Comparison of ENCODE assay signal across 19 cellular contexts in the genomic region with DNA sequence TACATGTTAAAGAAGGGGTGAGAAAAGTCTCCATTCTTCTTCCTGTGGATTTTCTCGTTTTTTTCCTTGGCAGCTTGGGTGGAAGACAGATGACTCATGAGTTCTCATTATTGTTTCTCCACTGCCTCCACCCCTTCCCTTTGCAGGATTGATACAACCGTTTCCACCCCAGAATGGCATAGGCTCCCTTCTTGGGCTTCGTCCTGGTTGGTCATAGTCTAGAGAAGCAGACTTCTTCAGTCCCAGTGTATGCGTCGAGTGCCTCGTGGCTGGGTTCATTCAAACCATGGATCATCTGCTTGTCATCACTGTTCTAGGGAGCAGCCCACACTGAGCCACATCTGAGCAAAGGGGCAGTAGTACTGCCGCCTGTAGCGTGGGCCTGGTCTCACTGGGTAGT. TPM values are rescaled to one million over a fixed set of nuclear protein-coding genes. Genes with fewer than 3 reads are reported as not detected.
DNase-seq lines count a peak whose midpoint lies in the region; ATAC-seq, FAIRE-seq and TF ChIP-seq lines count a peak whose summit lies in the region.
"Had no signal": no experiment of that assay in that cellular context is flagged by ENCODE, and none has a peak within 500 bp of the region (broad histone marks: within the 10 kb centered on the region; RNA-seq: fewer than 3 reads in every experiment).

No MANE protein-coding gene starts in this region.

- peak; percentile 63 for DNase-seq in GM03348 (ENCODE audit: low spot score)
- DNase-seq in RWPE2 (ENCODE audit: low spot score), result no peak
- peak; percentile 87 for DNase-seq in endothelial cell of umbilical vein (ENCODE audit: low read depth, low spot score)
- DNase-seq in left lobe of liver (ENCODE audit: low spot score), result peak; percentile 16
- no peak for DNase-seq in hepatocyte (ENCODE audit: low spot score)
- DNase-seq in T1000 (lab: John Stamatoyannopoulos, UW), result no peak
- DNase-seq: activated naive CD4-positive, alpha-beta T cell; activated T-cell treated with anti-CD3 and anti-CD28 coated beads, Interleukin-2, amount 50 U/mL, for 1 hour; CD4-positive, alpha-beta T cell; central memory CD4-positive, alpha-beta T cell; DMS 273 treated with DMSO at 0.1 percent for 48 hours; left lung; NCI-H1436; NCI-H2171; NCI-H526 treated with DMSO at 0.1 percent for 48 hours had no signal

- H2AFZ ChIP-seq in endothelial cell of umbilical vein (ENCODE audit: low read depth, low read length), result peak overlapping the region; percentile 41
- no peak overlapping the region for H2AFZ ChIP-seq in hepatocyte

- dilution Hi-C loops in endothelial cell of umbilical vein (cut with MboI; ENCODE audit: extremely low pct_ligation_motif_present, low sequenced_read_pairs), result no loop called here

- 80% methylated on average over 8 of the region's 8 CpGs for WGBS in hepatocyte (ENCODE audit: low lambda C conversion rate, missing lambda C conversion rate)

- H3K27ac ChIP-seq in RWPE2 (ENCODE audit: poor library complexity, severe bottlenecking) (peak overlapping the region; percentile 14), endothelial cell of umbilical vein (ENCODE audit: insufficient read depth, low read depth, low read length) (no peak overlapping the region), hepatocyte (no peak overlapping the region)
- H3K27ac ChIP-seq: left lung, RWPE1 had no signal

- peak overlapping the region; percentile 23 for H3K4me2 ChIP-seq in endothelial cell of umbilical vein (ENCODE audit: insufficient read depth, low read length)
- H3K4me2 ChIP-seq in hepatocyte, result no peak overlapping the region

- no peaks in the 10 kb centered on the region for H3K27me3 ChIP-seq in RWPE2 (ENCODE audit: insufficient read depth, poor library complexity, severe bottlenecking)
- no peaks in the 10 kb centered on the region for H3K27me3 ChIP-seq in endothelial cell of umbilical vein (ENCODE audit: control insufficient read depth in 2 of 2, insufficient read depth in 2 of 2, low read length in 2 of 2)
- no peaks in the 10 kb centered on the region for H3K27me3 ChIP-seq in hepatocyte
- H3K27me3 ChIP-seq: left lung had no signal

- H3K36me3 ChIP-seq in RWPE2 (ENCODE audit: low read depth) (peaks cover 5% of the 10 kb centered on the region), endothelial cell of umbilical vein (ENCODE audit: control insufficient read depth in 2 of 2, extremely low read depth in 1 of 2, insufficient read depth in 2 of 2, low read length in 2 of 2) (no peaks in the 10 kb centered on the region), hepatocyte (replicated peaks; ENCODE audit: insufficient read depth, low read depth) (no peaks in the 10 kb centered on the region)
- H3K36me3 ChIP-seq: left lung had no signal

- H3K9me1 ChIP-seq in endothelial cell of umbilical vein (replicated peaks; ENCODE audit: control insufficient read depth, extremely low read depth, insufficient read depth, low read length), result no peaks in the 10 kb centered on the region

- H3K4me3 ChIP-seq in RWPE2 (ENCODE audit: severe bottlenecking) (no peak overlapping the region), endothelial cell of umbilical vein (replicated peaks in 1 of 3; ENCODE audit: insufficient read depth in 1 of 3, low read depth in 1 of 3, low read length in 3 of 3) (no peak overlapping the region), hepatocyte (no peak overlapping the region)
- H3K4me3 ChIP-seq: left lung had no signal

- no peaks in the 10 kb centered on the region for H4K20me1 ChIP-seq in endothelial cell of umbilical vein (replicated peaks; ENCODE audit: control insufficient read depth, extremely low read depth, insufficient read depth, low read length)
- no peaks in the 10 kb centered on the region for H4K20me1 ChIP-seq in hepatocyte (ENCODE audit: insufficient read depth, poor library complexity, severe bottlenecking)

- no TSS peak for BruUV-seq in endothelial cell of umbilical vein (replicated peaks; lab: Mats Ljungman, UMichigan)

- H3K9me3 ChIP-seq in RWPE2 (ENCODE audit: severe bottlenecking), result no peaks in the 10 kb centered on the region
- no peaks in the 10 kb centered on the region for H3K9me3 ChIP-seq in endothelial cell of umbilical vein (replicated peaks; ENCODE audit: control insufficient read depth, insufficient read depth, low read length)
- H3K9me3 ChIP-seq in hepatocyte (ENCODE audit: low read depth), result no peaks in the 10 kb centered on the region
- H3K9me3 ChIP-seq: left lung had no signal

- no peaks in the 10 kb centered on the region for H3K9me2 ChIP-seq in hepatocyte (replicated peaks; ENCODE audit: insufficient read depth)

- ATAC-seq in RWPE2 (ENCODE audit: low read depth) (no peak), left lobe of liver (no peak), HG03460 (IDR thresholded peaks at IDR 0.05; ENCODE audit: unreplicated experiment) (no peak)
- ATAC-seq: left lung had no signal

- TF ChIP-seq POLR2A in endothelial cell of umbilical vein (IDR thresholded peaks at IDR 0.05; ENCODE audit: low read depth, low read length), result no peak

- peak; percentile 87 for FAIRE-seq in endothelial cell of umbilical vein (lab: Jason Lieb, UNC)
- FAIRE-seq: H54 had no signal

- intact Hi-C loops in endothelial cell of umbilical vein (cut with micrococcal nuclease), result no loop called here

- CTCF ChIA-PET in endothelial cell of umbilical vein (lab: Charles Lee), result interaction anchor here (1.4 kb wide), 1 partner anchor 11 kb away, joined by 3 read pairs; no protein-coding TSS in a partner anchor

- H3K9ac ChIP-seq in endothelial cell of umbilical vein (replicated peaks; ENCODE audit: extremely low read depth, insufficient read depth, low read length), result no peak overlapping the region

- peaks cover 33% of the 10 kb centered on the region for H3K4me1 ChIP-seq in RWPE2 (ENCODE audit: insufficient read depth, poor library complexity, severe bottlenecking)
- H3K4me1 ChIP-seq in endothelial cell of umbilical vein (ENCODE audit: control insufficient read depth, extremely low read depth, insufficient read depth, low read length), result peaks cover 9% of the 10 kb centered on the region
- H3K4me1 ChIP-seq in hepatocyte (ENCODE audit: insufficient read depth), result no peaks in the 10 kb centered on the region
- H3K4me1 ChIP-seq: left lung had no signal

- POLR2A ChIA-PET in endothelial cell of umbilical vein (lab: Charles Lee), result no interaction called here

- TF ChIP-seq CTCF in RWPE2 (IDR thresholded peaks at IDR 0.05; ENCODE audit: poor library complexity, severe bottlenecking) (no peak), endothelial cell of umbilical vein (IDR thresholded peaks at IDR 0.05; ENCODE audit: extremely low read depth in 1 of 2, insufficient read depth in 1 of 2, low read depth in 1 of 2, low read length in 2 of 2) (no peak), hepatocyte (IDR thresholded peaks at IDR 0.05; ENCODE audit: poor library complexity) (no peak)

- H3K79me2 ChIP-seq in endothelial cell of umbilical vein (ENCODE audit: control insufficient read depth, insufficient read depth, low read length), result no peaks in the 10 kb centered on the region
- peaks cover 48% of the 10 kb centered on the region for H3K79me2 ChIP-seq in hepatocyte

TF ChIP-seq in endothelial cell of umbilical vein, 7 proteins besides CTCF, POLR2A, EP300 and RAD21:
- TF ChIP-seq GATA2 (IDR thresholded peaks at IDR 0.05; ENCODE audit: insufficient read depth, insufficient read length, low read depth, low read length) (no peak), MYC (IDR thresholded peaks at IDR 0.05; ENCODE audit: low read depth, low read length) (no peak), POLR2AphosphoS5 (IDR thresholded peaks at IDR 0.05; ENCODE audit: insufficient read depth, low read depth, low read length) (no peak), JUN (IDR thresholded peaks at IDR 0.05; ENCODE audit: borderline replicate concordance, insufficient read depth, insufficient read length, low read depth) (peak; percentile 60), FOS (IDR thresholded peaks at IDR 0.05; ENCODE audit: borderline replicate concordance, insufficient read depth, low read length) (peak; percentile 81), EZH2 (IDR thresholded peaks at IDR 0.05; ENCODE audit: borderline replicate concordance, low read depth, low read length, severe bottlenecking) (no peak)
- TF ChIP-seq, protein P1, sequence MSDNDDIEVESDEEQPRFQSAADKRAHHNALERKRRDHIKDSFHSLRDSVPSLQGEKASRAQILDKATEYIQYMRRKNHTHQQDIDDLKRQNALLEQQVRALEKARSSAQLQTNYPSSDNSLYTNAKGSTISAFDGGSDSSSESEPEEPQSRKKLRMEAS (IDR thresholded peaks at IDR 0.05; ENCODE audit: insufficient read depth, insufficient read length), result no peak
TF ChIP-seq in endothelial cell of umbilical vein: peak in this region for 2.

RNA-seq across cellular contexts. Expression of a gene that starts 13.7 kb away (rescaled TPM):
- 60.7 and 71.6 TPM in 2 replicates for total RNA-seq in endothelial cell of umbilical vein
- polyA plus RNA-seq in endothelial cell of umbilical vein, result 30.6 and 39.6 TPM in 2 replicates
- polyA plus RNA-seq in endothelial cell of umbilical vein (2011; cell fraction: cytosol; rRNA removed), result 50.0 and 51.8 TPM in 2 replicates
- 30.1 and 35.3 TPM in 2 replicates for polyA plus RNA-seq in endothelial cell of umbilical vein (2011; cell fraction: nucleus; rRNA removed)
- 65.1 and 90.3 TPM in 2 replicates for polyA plus RNA-seq in endothelial cell of umbilical vein (2012)
- 88.1 and 118 TPM in 2 replicates for polyA minus RNA-seq in endothelial cell of umbilical vein
- polyA minus RNA-seq in endothelial cell of umbilical vein (2011; cell fraction: cytosol; rRNA and poly(A)+ RNA removed), result 12.9 TPM
- polyA minus RNA-seq in endothelial cell of umbilical vein (2011; cell fraction: nucleus; rRNA and poly(A)+ RNA removed), result 25.9 and 39.5 TPM in 2 replicates
- total RNA-seq in left lobe of liver, result 11.9 TPM
- total RNA-seq in hepatocyte, result 31.0 and 37.7 TPM in 2 replicates
- 16.0 and 16.6 TPM in 2 replicates for polyA plus RNA-seq in hepatocyte
- polyA plus RNA-seq: IgD-negative memory B cell had no signal

Comparison
In these comparisons a context has a peak if more than half of its experiments do, and no peak if none do; other contexts are left out.
1. DNase-seq: peak in GM03348 (single experiment), endothelial cell of umbilical vein (single experiment) and left lobe of liver (single experiment); none in RWPE2 (single experiment), hepatocyte (single experiment) and T1000 (single experiment).